Comparison of ENCODE assay signal across 11 cellular contexts in the genomic region with DNA sequence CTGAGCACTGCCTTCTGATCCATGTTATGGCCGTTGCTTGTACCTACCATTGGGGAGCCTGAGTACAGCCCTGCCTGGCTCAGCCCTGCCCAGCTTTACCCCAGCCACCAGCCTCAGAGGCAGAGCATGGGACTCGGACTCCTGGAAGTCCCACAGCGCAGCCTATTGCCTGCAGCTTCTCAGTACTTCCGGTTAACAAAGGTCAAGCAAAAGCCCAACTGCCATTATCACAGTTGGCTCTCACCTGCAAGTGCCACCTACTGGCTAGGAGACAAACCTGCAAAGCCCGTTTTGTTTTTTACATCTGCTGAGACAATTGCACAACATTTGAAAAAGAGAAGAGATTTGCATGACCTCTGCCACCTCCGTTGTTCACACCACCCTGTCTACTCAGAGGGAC.
A peak's percentile ranks its signal among the peaks of the same experiment; 100 is the strongest.
DNase-seq lines count a peak whose midpoint lies in the region; ATAC-seq and TF ChIP-seq lines count a peak whose summit lies in the region.
"Had no signal": no experiment of that assay in that cellular context is flagged by ENCODE, and none has a peak within 500 bp of the region (broad histone marks: within the 10 kb centered on the region; RNA-seq: fewer than 3 reads in every experiment).

No MANE protein-coding gene starts in this region.

- H3K4me3 ChIP-seq in iPS-20b (ENCODE audit: low read length) = no peak overlapping the region
- H3K4me3 ChIP-seq in coronary artery = no peak overlapping the region
- H3K4me3 ChIP-seq: pancreas had no signal

- no peaks in the 10 kb centered on the region for H3K27me3 ChIP-seq in iPS-20b (ENCODE audit: insufficient read depth, low read length)
- H3K27me3 ChIP-seq: pancreas had no signal

- peak; percentile 43 for DNase-seq in EH (ENCODE audit: low read depth)
- DNase-seq in H4 (ENCODE audit: low spot score) = peak; percentile 89
- peak; percentile 99 for DNase-seq in NCI-H524 treated with DMSO at 0.1 percent for 48 hours (lab: John Stamatoyannopoulos, UW)
- DNase-seq in cerebellar nuclear complex (lab: John Stamatoyannopoulos, UW) = no peak
- no peak for DNase-seq in coronary artery (ENCODE audit: low spot score)
- DNase-seq: activated CD4-positive, alpha-beta T cell treated with anti-CD3 and anti-CD28 coated beads, Interleukin-2, amount 50 U/mL, for 1 hour; NCI-H345; pancreas had no signal

- ATAC-seq in HG03521 (IDR thresholded peaks at IDR 0.05; ENCODE audit: unreplicated experiment) = no peak
- no peak for ATAC-seq in HG02678 (IDR thresholded peaks at IDR 0.05; ENCODE audit: unreplicated experiment)

- peaks cover 10% of the 10 kb centered on the region for H3K9me3 ChIP-seq in iPS-20b (ENCODE audit: insufficient read depth, low read depth, low read length)
- H3K9me3 ChIP-seq: pancreas had no signal

- H3K4me1 ChIP-seq in iPS-20b (ENCODE audit: insufficient read depth, low read length) = no peaks in the 10 kb centered on the region
- H3K4me1 ChIP-seq: pancreas had no signal

- no peak overlapping the region for H3K9ac ChIP-seq in iPS-20b (ENCODE audit: low read depth, low read length)

- peak overlapping the region; percentile 45 for H3K27ac ChIP-seq in iPS-20b (ENCODE audit: low read length)
- no peak overlapping the region for H3K27ac ChIP-seq in coronary artery
- H3K27ac ChIP-seq: pancreas had no signal

- no peaks in the 10 kb centered on the region for H3K36me3 ChIP-seq in iPS-20b (ENCODE audit: insufficient read depth, low read depth, low read length)
- H3K36me3 ChIP-seq: pancreas had no signal

- TF ChIP-seq CTCF in coronary artery (IDR thresholded peaks at IDR 0.05) = no peak

Comparison
In these comparisons a context has a peak if more than half of its experiments do, and no peak if none do; other contexts are left out.
1. DNase-seq: peak in EH (single experiment), H4 (single experiment) and NCI-H524 treated with DMSO at 0.1 percent for 48 hours (single experiment); none in cerebellar nuclear complex (0 of 2) and coronary artery (single experiment).